ENCODE assay signal across 9 cellular contexts in the genomic region with DNA sequence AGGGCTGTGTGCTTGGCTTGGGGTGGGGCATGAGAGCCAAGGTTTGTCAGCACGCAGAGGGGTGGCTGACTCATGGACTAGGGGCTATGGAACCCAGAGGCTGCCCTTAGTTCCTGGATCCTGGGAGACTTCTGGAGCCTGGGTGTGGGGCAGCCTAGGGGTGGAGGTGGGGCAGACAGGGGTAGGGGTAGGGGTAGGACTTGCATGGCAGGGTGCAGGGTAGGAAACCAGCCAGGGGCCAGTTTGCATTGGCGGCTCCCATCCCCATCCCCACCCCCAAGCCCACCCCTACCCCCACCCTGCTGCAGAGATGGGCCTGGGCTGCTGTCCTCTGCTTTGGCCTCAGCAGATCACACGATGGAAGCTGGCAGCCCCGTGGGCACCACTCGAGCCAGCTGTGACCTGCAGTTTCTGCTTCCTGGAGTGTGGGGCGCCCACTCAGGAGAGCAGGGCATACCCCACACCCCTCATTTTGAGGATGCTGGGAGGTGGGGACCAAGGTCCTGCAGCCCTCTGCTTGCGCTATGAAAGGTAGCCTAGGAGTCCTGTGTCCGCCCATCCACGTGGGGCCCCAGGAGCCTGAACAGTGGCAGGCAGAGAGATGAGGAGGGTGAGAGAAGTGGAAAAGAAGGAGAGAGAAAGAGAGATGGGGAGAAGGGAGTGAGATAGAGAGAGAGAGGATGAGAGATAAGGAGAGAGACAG. TPM values are rescaled to one million over a fixed set of nuclear protein-coding genes. Genes with fewer than 3 reads are reported as not detected.
"Had no signal": no experiment of that assay in that cellular context is flagged by ENCODE, and none has a peak within 500 bp of the region (broad histone marks: within the 10 kb centered on the region; RNA-seq: fewer than 3 reads in every experiment).

No MANE protein-coding gene starts in this region.

RNA-seq across cellular contexts. Expression of gene TBC1D3H, which starts 2.9 kb away (rescaled TPM):
- total RNA-seq: LHCN-M2, MCF 10A, NCI-H460, OCI-LY7, PC-9, Right ventricle myocardium superior, RPMI7951, SJSA1 had no signal
- polyA plus RNA-seq: SK-N-SH had no signal
